Comparison of ENCODE assay signal across 1 cellular context in the genomic region with DNA sequence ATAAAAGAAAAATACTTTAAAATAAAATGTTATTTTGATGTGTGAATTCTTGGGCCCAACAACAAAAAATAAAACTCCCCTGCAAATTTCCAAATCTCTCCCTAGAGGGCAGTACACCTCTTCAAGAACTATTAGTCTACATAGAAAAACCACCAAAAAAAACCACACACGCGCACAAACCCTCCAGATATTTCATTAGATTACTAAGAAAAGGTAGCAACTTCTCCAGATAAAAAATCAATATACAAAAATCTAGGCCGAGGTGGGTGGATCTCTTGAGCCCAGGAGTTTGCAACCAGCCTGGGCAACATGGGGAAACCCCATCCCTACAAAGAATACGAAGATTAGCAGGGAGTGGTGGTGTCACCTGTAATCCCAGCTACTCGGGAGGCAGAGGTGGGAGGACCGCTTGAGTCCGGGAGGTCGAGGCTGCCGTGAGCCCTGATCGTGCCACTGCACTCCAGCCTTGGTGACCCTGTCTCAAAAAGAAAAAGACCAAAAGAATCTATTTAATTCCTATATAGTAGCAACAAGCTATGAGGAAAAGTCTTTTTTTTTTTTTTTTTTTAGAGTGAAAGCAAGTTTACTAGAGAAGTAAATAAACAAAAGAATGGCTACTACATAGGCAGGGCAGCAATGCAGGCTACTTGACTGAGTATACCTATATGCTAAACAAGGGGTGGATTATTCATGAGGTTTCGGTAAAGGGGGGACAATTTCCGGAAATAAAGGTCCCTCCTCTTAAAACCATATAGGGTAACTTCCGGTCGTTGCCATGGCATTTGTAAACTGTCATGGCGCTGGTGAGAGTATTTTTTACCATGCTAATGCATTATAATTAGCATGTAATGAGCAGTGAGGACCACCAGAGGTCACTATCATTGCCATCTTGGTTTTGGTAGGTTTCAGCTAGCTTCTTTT.
TF ChIP-seq lines count a peak whose summit lies in the region.

No MANE protein-coding gene starts in this region.

TF ChIP-seq in HepG2, 621 proteins besides CTCF, POLR2A, EP300 and RAD21 (continued from another document):
- TF ChIP-seq, protein P1, sequence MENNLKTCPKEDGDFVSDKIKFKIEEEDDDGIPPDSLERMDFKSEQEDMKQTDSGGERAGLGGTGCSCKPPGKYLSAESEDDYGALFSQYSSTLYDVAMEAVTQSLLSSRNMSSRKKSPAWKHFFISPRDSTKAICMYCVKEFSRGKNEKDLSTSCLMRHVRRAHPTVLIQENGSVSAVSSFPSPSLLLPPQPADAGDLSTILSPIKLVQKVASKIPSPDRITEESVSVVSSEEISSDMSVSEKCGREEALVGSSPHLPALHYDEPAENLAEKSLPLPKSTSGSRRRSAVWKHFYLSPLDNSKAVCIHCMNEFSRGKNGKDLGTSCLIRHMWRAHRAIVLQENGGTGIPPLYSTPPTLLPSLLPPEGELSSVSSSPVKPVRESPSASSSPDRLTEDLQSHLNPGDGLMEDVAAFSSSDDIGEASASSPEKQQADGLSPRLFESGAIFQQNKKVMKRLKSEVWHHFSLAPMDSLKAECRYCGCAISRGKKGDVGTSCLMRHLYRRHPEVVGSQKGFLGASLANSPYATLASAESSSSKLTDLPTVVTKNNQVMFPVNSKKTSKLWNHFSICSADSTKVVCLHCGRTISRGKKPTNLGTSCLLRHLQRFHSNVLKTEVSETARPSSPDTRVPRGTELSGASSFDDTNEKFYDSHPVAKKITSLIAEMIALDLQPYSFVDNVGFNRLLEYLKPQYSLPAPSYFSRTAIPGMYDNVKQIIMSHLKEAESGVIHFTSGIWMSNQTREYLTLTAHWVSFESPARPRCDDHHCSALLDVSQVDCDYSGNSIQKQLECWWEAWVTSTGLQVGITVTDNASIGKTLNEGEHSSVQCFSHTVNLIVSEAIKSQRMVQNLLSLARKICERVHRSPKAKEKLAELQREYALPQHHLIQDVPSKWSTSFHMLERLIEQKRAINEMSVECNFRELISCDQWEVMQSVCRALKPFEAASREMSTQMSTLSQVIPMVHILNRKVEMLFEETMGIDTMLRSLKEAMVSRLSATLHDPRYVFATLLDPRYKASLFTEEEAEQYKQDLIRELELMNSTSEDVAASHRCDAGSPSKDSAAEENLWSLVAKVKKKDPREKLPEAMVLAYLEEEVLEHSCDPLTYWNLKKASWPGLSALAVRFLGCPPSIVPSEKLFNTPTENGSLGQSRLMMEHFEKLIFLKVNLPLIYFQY (CRISPR knock-in tag; IDR thresholded peaks at IDR 0.05; ENCODE audit: borderline replicate concordance) = no peak
- TF ChIP-seq MAFK (conservative IDR thresholded peaks at IDR 0.05 in 1 of 2, IDR thresholded peaks at IDR 0.05 in 1 of 2; ENCODE audit: low read length in 2 of 2) = no peak
- no peak for TF ChIP-seq HOXA5 (CRISPR knock-in tag; IDR thresholded peaks at IDR 0.05)
- TF ChIP-seq, protein P2, sequence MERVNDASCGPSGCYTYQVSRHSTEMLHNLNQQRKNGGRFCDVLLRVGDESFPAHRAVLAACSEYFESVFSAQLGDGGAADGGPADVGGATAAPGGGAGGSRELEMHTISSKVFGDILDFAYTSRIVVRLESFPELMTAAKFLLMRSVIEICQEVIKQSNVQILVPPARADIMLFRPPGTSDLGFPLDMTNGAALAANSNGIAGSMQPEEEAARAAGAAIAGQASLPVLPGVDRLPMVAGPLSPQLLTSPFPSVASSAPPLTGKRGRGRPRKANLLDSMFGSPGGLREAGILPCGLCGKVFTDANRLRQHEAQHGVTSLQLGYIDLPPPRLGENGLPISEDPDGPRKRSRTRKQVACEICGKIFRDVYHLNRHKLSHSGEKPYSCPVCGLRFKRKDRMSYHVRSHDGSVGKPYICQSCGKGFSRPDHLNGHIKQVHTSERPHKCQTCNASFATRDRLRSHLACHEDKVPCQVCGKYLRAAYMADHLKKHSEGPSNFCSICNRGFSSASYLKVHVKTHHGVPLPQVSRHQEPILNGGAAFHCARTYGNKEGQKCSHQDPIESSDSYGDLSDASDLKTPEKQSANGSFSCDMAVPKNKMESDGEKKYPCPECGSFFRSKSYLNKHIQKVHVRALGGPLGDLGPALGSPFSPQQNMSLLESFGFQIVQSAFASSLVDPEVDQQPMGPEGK (CRISPR knock-in tag; IDR thresholded peaks at IDR 0.05) = no peak
- TF ChIP-seq ZNF317 (CRISPR knock-in tag; IDR thresholded peaks at IDR 0.05) = no peak
- no peak for TF ChIP-seq AGO2 (optimal IDR thresholded peaks at IDR 0.05; ENCODE audit: low read depth, low read length)
- TF ChIP-seq, protein P3, sequence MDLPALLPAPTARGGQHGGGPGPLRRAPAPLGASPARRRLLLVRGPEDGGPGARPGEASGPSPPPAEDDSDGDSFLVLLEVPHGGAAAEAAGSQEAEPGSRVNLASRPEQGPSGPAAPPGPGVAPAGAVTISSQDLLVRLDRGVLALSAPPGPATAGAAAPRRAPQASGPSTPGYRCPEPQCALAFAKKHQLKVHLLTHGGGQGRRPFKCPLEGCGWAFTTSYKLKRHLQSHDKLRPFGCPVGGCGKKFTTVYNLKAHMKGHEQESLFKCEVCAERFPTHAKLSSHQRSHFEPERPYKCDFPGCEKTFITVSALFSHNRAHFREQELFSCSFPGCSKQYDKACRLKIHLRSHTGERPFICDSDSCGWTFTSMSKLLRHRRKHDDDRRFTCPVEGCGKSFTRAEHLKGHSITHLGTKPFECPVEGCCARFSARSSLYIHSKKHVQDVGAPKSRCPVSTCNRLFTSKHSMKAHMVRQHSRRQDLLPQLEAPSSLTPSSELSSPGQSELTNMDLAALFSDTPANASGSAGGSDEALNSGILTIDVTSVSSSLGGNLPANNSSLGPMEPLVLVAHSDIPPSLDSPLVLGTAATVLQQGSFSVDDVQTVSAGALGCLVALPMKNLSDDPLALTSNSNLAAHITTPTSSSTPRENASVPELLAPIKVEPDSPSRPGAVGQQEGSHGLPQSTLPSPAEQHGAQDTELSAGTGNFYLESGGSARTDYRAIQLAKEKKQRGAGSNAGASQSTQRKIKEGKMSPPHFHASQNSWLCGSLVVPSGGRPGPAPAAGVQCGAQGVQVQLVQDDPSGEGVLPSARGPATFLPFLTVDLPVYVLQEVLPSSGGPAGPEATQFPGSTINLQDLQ (CRISPR knock-in tag; IDR thresholded peaks at IDR 0.05) = no peak
- TF ChIP-seq, protein P4, sequence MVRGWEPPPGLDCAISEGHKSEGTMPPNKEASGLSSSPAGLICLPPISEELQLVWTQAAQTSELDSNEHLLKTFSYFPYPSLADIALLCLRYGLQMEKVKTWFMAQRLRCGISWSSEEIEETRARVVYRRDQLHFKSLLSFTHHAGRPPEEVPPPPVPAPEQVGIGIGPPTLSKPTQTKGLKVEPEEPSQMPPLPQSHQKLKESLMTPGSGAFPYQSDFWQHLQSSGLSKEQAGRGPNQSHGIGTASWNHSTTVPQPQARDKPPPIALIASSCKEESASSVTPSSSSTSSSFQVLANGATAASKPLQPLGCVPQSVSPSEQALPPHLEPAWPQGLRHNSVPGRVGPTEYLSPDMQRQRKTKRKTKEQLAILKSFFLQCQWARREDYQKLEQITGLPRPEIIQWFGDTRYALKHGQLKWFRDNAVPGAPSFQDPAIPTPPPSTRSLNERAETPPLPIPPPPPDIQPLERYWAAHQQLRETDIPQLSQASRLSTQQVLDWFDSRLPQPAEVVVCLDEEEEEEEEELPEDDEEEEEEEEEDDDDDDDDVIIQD (CRISPR knock-in tag; IDR thresholded peaks at IDR 0.05; ENCODE audit: low read depth) = no peak
- peak; percentile 87 for TF ChIP-seq RFX1 (IDR thresholded peaks at IDR 0.05)
- no peak for TF ChIP-seq ZNF790 (CRISPR knock-in tag; IDR thresholded peaks at IDR 0.05; ENCODE audit: borderline replicate concordance)
- TF ChIP-seq, protein P5, sequence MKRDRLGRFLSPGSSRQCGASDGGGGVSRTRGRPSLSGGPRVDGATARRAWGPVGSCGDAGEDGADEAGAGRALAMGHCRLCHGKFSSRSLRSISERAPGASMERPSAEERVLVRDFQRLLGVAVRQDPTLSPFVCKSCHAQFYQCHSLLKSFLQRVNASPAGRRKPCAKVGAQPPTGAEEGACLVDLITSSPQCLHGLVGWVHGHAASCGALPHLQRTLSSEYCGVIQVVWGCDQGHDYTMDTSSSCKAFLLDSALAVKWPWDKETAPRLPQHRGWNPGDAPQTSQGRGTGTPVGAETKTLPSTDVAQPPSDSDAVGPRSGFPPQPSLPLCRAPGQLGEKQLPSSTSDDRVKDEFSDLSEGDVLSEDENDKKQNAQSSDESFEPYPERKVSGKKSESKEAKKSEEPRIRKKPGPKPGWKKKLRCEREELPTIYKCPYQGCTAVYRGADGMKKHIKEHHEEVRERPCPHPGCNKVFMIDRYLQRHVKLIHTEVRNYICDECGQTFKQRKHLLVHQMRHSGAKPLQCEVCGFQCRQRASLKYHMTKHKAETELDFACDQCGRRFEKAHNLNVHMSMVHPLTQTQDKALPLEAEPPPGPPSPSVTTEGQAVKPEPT (CRISPR knock-in tag; IDR thresholded peaks at IDR 0.05; ENCODE audit: low read depth) = no peak
- TF ChIP-seq, protein P6, sequence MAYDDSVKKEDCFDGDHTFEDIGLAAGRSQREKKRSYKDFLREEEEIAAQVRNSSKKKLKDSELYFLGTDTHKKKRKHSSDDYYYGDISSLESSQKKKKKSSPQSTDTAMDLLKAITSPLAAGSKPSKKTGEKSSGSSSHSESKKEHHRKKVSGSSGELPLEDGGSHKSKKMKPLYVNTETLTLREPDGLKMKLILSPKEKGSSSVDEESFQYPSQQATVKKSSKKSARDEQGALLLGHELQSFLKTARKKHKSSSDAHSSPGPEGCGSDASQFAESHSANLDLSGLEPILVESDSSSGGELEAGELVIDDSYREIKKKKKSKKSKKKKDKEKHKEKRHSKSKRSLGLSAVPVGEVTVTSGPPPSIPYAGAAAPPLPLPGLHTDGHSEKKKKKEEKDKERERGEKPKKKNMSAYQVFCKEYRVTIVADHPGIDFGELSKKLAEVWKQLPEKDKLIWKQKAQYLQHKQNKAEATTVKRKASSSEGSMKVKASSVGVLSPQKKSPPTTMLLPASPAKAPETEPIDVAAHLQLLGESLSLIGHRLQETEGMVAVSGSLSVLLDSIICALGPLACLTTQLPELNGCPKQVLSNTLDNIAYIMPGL (CRISPR knock-in tag; IDR thresholded peaks at IDR 0.05; ENCODE audit: borderline replicate concordance in 1 of 2, low read depth in 1 of 2) = no peak
- no peak for TF ChIP-seq SNRNP70 (IDR thresholded peaks at IDR 0.05; ENCODE audit: low read depth, low read length)
- TF ChIP-seq JUNB (CRISPR knock-in tag; IDR thresholded peaks at IDR 0.05; ENCODE audit: borderline replicate concordance) = no peak
- no peak for TF ChIP-seq REPIN1 (CRISPR knock-in tag; IDR thresholded peaks at IDR 0.05; ENCODE audit: borderline replicate concordance, low read depth)
- TF ChIP-seq, protein P7, sequence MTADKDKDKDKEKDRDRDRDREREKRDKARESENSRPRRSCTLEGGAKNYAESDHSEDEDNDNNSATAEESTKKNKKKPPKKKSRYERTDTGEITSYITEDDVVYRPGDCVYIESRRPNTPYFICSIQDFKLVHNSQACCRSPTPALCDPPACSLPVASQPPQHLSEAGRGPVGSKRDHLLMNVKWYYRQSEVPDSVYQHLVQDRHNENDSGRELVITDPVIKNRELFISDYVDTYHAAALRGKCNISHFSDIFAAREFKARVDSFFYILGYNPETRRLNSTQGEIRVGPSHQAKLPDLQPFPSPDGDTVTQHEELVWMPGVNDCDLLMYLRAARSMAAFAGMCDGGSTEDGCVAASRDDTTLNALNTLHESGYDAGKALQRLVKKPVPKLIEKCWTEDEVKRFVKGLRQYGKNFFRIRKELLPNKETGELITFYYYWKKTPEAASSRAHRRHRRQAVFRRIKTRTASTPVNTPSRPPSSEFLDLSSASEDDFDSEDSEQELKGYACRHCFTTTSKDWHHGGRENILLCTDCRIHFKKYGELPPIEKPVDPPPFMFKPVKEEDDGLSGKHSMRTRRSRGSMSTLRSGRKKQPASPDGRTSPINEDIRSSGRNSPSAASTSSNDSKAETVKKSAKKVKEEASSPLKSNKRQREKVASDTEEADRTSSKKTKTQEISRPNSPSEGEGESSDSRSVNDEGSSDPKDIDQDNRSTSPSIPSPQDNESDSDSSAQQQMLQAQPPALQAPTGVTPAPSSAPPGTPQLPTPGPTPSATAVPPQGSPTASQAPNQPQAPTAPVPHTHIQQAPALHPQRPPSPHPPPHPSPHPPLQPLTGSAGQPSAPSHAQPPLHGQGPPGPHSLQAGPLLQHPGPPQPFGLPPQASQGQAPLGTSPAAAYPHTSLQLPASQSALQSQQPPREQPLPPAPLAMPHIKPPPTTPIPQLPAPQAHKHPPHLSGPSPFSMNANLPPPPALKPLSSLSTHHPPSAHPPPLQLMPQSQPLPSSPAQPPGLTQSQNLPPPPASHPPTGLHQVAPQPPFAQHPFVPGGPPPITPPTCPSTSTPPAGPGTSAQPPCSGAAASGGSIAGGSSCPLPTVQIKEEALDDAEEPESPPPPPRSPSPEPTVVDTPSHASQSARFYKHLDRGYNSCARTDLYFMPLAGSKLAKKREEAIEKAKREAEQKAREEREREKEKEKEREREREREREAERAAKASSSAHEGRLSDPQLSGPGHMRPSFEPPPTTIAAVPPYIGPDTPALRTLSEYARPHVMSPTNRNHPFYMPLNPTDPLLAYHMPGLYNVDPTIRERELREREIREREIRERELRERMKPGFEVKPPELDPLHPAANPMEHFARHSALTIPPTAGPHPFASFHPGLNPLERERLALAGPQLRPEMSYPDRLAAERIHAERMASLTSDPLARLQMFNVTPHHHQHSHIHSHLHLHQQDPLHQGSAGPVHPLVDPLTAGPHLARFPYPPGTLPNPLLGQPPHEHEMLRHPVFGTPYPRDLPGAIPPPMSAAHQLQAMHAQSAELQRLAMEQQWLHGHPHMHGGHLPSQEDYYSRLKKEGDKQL (CRISPR knock-in tag; IDR thresholded peaks at IDR 0.05; ENCODE audit: low read depth) = no peak
- TF ChIP-seq ZBTB38 (CRISPR knock-in tag; IDR thresholded peaks at IDR 0.05) = no peak
